18 cellular contexts compared by ENCODE assay signal in genomic region chr5:142767925-142768324, GRCh38. TPM values are rescaled to one million over a fixed set of nuclear protein-coding genes. Genes with fewer than 3 reads are reported as not detected.
DNase-seq lines count a peak whose midpoint lies in the region; ATAC-seq and TF ChIP-seq lines count a peak whose summit lies in the region.
"Had no signal": no experiment of that assay in that cellular context is flagged by ENCODE, and none has a peak within 500 bp of the region (broad histone marks: within the 10 kb centered on the region; RNA-seq: fewer than 3 reads in every experiment).

No MANE protein-coding gene starts in this region.

- H3K9me3 Mint-ChIP-seq in WTC11 = no peaks in the 10 kb centered on the region
- H3K9me3 Mint-ChIP-seq in activated T-cell treated with anti-CD3 and anti-CD28 coated beads, Interleukin-2, amount 50 U/mL, for 4 hours = no peaks in the 10 kb centered on the region

- H2BK5ac ChIP-seq in mesendoderm (ENCODE audit: low read length) = no peak overlapping the region

- H3K56ac ChIP-seq in mesendoderm (ENCODE audit: low read length) = no peak overlapping the region

- no peaks in the 10 kb centered on the region for H3K79me2 ChIP-seq in mesendoderm (ENCODE audit: control insufficient read depth, insufficient read depth, low read length)

- no peak overlapping the region for H4K5ac ChIP-seq in mesendoderm (ENCODE audit: low read length)

- H3K36me3 ChIP-seq in HUES64 (ENCODE audit: insufficient read depth, low read length) (no peaks in the 10 kb centered on the region), mesendoderm (ENCODE audit: control insufficient read depth, insufficient read depth, low read length) (no peaks in the 10 kb centered on the region)
- H3K36me3 ChIP-seq: BLaER1, SJCRH30 had no signal

- H3K9ac ChIP-seq in HUES64 (ENCODE audit: low read depth, low read length) = no peak overlapping the region
- no peak overlapping the region for H3K9ac ChIP-seq in mesendoderm (ENCODE audit: low read length)
- H3K9ac ChIP-seq: BLaER1 had no signal

- peaks cover 24% of the 10 kb centered on the region for H3K27me3 ChIP-seq in HUES64 (ENCODE audit: insufficient read depth, low read length)
- H3K27me3 ChIP-seq in mesendoderm (ENCODE audit: insufficient read depth, low read length, poor library complexity) = no peaks in the 10 kb centered on the region

- no peak overlapping the region for H3K4ac ChIP-seq in mesendoderm (ENCODE audit: low read depth, low read length)

- H2BK15ac ChIP-seq in mesendoderm (replicated peaks; ENCODE audit: low read depth) = no peak overlapping the region

- H3K9me3 ChIP-seq in HUES64 (ENCODE audit: insufficient read depth, low read depth, low read length) = no peaks in the 10 kb centered on the region
- H3K9me3 ChIP-seq: BLaER1, SJCRH30 had no signal

- peak overlapping the region; percentile 32; the same call in 1 of the 2 replicates for H3K27ac ChIP-seq in HUES64 (ENCODE audit: low read depth, low read length)
- H3K27ac ChIP-seq in mesendoderm (ENCODE audit: low read depth, low read length) = no peak overlapping the region
- H3K27ac ChIP-seq: BLaER1, SJCRH30 had no signal

- 36% methylated on average over 1 of the region's 1 CpG for WGBS in HUES64
- no CpG with 5 or more reads among the region's 1 CpG for WGBS in mesendoderm (ENCODE audit: extremely low coverage, insufficient coverage, low lambda C conversion rate)

- CTCF ChIA-PET in WTC11 (lab: Charles Lee) = interaction anchor here (1.2 to 1.8 kb wide), 5 partner anchors 20 to 121 kb away, joined by 3 to 9 read pairs (median 5); no protein-coding TSS in a partner anchor

- no peak for DNase-seq in WTC11 (ENCODE audit: low spot score)
- peak; percentile 49 for DNase-seq in mesendoderm
- peak; percentile 48 for DNase-seq in renal cortical epithelial cell (ENCODE audit: low read depth)
- no peak for DNase-seq in D341Med (ENCODE audit: low spot score)
- DNase-seq in activated T-cell treated with anti-CD3 and anti-CD28 coated beads, Interleukin-2, amount 50 U/mL, for 4 hours = no peak
- DNase-seq: DMS53, GDM1, Kasumi-1, NCI-H1092 treated with DMSO at 0.1 percent for 48 hours, NCI-H146, NCI-H2029, NCI-H345, NCI-H524 treated with DMSO at 0.1 percent for 48 hours, NCI-H82, SJCRH30 had no signal

- H3K27ac Mint-ChIP-seq in WTC11 = peak overlapping the region; percentile 48

- H3K4me3 Mint-ChIP-seq in WTC11 = no peak overlapping the region
- no peak overlapping the region for H3K4me3 Mint-ChIP-seq in activated T-cell treated with anti-CD3 and anti-CD28 coated beads, Interleukin-2, amount 50 U/mL, for 4 hours

- POLR2A ChIA-PET in WTC11 (lab: Charles Lee) = no interaction called here

- H2AK5ac ChIP-seq in mesendoderm (ENCODE audit: low read length) = no peak overlapping the region

- H3K4me2 ChIP-seq in mesendoderm (ENCODE audit: low read length) = no peak overlapping the region
- H3K4me2 ChIP-seq: BLaER1 had no signal

- peaks cover 15% of the 10 kb centered on the region for H3K4me1 ChIP-seq in HUES64 (ENCODE audit: insufficient read depth, low read length)
- peaks cover 5% of the 10 kb centered on the region for H3K4me1 ChIP-seq in mesendoderm (ENCODE audit: control insufficient read depth, low read depth, low read length)

- no peak overlapping the region for H4K8ac ChIP-seq in mesendoderm (ENCODE audit: low read depth, low read length)

- H2BK120ac ChIP-seq in mesendoderm (ENCODE audit: low read depth, low read length) = no peak overlapping the region

- peaks cover 12% of the 10 kb centered on the region; the same call in 1 of the 2 replicates for H3K27me3 Mint-ChIP-seq in WTC11 (ENCODE audit: low read depth)
- H3K27me3 Mint-ChIP-seq in activated T-cell treated with anti-CD3 and anti-CD28 coated beads, Interleukin-2, amount 50 U/mL, for 4 hours (ENCODE audit: low read depth) = no peaks in the 10 kb centered on the region

- H3K36me3 Mint-ChIP-seq in WTC11 = no peaks in the 10 kb centered on the region
- H3K36me3 Mint-ChIP-seq in activated T-cell treated with anti-CD3 and anti-CD28 coated beads, Interleukin-2, amount 50 U/mL, for 4 hours (ENCODE audit: insufficient read depth) = no peaks in the 10 kb centered on the region

- TF ChIP-seq CTCF in WTC11 (IDR thresholded peaks at IDR 0.05) = no peak

- no peaks in the 10 kb centered on the region for H3K79me1 ChIP-seq in mesendoderm (ENCODE audit: low read length)

- H3K4me1 Mint-ChIP-seq in WTC11 = peaks cover 27% of the 10 kb centered on the region
- H3K4me1 Mint-ChIP-seq in activated T-cell treated with anti-CD3 and anti-CD28 coated beads, Interleukin-2, amount 50 U/mL, for 4 hours (ENCODE audit: low read depth) = peaks cover 25% of the 10 kb centered on the region

- no peak overlapping the region for H3K23ac ChIP-seq in mesendoderm (ENCODE audit: low read length)

- H3K18ac ChIP-seq in mesendoderm (ENCODE audit: low read length) = no peak overlapping the region

- no peak for ATAC-seq in WTC11
- no peak for ATAC-seq in HG02759 (IDR thresholded peaks at IDR 0.05; ENCODE audit: unreplicated experiment)
- no peak for ATAC-seq in activated T-cell treated with anti-CD3 and anti-CD28 coated beads, Interleukin-2, amount 50 U/mL, for 4 hours

- H3K4me3 ChIP-seq in HUES64 (ENCODE audit: low read length) = no peak overlapping the region
- no peak overlapping the region for H3K4me3 ChIP-seq in mesendoderm (ENCODE audit: low read length)
- H3K4me3 ChIP-seq: BLaER1, SJCRH30 had no signal

TF ChIP-seq in WTC11, 78 proteins besides CTCF, POLR2A, EP300 and RAD21 (continues in another document):
- no peak for TF ChIP-seq RORB (CRISPR knock-in tag; IDR thresholded peaks at IDR 0.05)
- TF ChIP-seq ZNF425 (CRISPR knock-in tag; conservative IDR thresholded peaks at IDR 0.05) = no peak
- no peak for TF ChIP-seq JUN (CRISPR knock-in tag; IDR thresholded peaks at IDR 0.05)
- no peak for TF ChIP-seq JAZF1 (CRISPR knock-in tag; IDR thresholded peaks at IDR 0.05)
- TF ChIP-seq ZNF281 (CRISPR knock-in tag; IDR thresholded peaks at IDR 0.05) = no peak

RNA-seq across cellular contexts. Expression of gene ARHGAP26, which starts 2.3 kb away (rescaled TPM):
- 8.5 TPM for polyA plus RNA-seq in HUES64 (2013, experiment 1 of 2)
- polyA plus RNA-seq in HUES64 (2013, experiment 2 of 2) = 10.2 TPM
- total RNA-seq in WTC11 (2021) (19.1 to 22.3 TPM (median 21.8 TPM) in 3 replicates), renal cortical epithelial cell (7.3 and 10.4 TPM in 2 replicates)
- 12.0 TPM for polyA plus RNA-seq in mesendoderm (2013, experiment 1 of 2)
- polyA plus RNA-seq in mesendoderm (2013, experiment 2 of 2) = 11.8 TPM
- 10 to 100 TPM in 1 of 3 donors, 1 to 10 TPM in 2; 9.1 to 11.7 (median 9.7) TPM for total RNA-seq in activated T-cell treated with anti-CD3 and anti-CD28 coated beads, Interleukin-2, amount 50 U/mL, for 4 hours

Comparison
In these comparisons a context has a peak if more than half of its experiments do, and no peak if none do; other contexts are left out.
1. DNase-seq: peak in mesendoderm (single experiment) and renal cortical epithelial cell (single experiment); none in WTC11 (single experiment), D341Med (single experiment) and activated T-cell treated with anti-CD3 and anti-CD28 coated beads, Interleukin-2, amount 50 U/mL, for 4 hours (single experiment).